In genomic region chr3:22414239-22414638, GRCh38 we compare ENCODE assay signal across 1 cellular context.
TF ChIP-seq lines count a peak whose summit lies in the region.

No MANE protein-coding gene starts in this region.

TF ChIP-seq in GM23338, 12 proteins besides CTCF, POLR2A, EP300 and RAD21 (continued from another document):
- TF ChIP-seq ZNF462 (CRISPR knock-in tag; IDR thresholded peaks at IDR 0.05) (no peak), EZH2 (IDR thresholded peaks at IDR 0.05; ENCODE audit: low read depth, unreplicated experiment) (no peak), POLR2AphosphoS5 (IDR thresholded peaks at IDR 0.05; ENCODE audit: low read depth) (no peak), JUNB (IDR thresholded peaks at IDR 0.05; ENCODE audit: unreplicated experiment) (no peak), EZH2phosphoT487 (IDR thresholded peaks at IDR 0.05; ENCODE audit: unreplicated experiment) (no peak), ETS1 (IDR thresholded peaks at IDR 0.05) (no peak), NANOG (IDR thresholded peaks at IDR 0.05; ENCODE audit: borderline replicate concordance) (no peak)
